Comparison of ENCODE assay signal across 10 cellular contexts in the genomic region with DNA sequence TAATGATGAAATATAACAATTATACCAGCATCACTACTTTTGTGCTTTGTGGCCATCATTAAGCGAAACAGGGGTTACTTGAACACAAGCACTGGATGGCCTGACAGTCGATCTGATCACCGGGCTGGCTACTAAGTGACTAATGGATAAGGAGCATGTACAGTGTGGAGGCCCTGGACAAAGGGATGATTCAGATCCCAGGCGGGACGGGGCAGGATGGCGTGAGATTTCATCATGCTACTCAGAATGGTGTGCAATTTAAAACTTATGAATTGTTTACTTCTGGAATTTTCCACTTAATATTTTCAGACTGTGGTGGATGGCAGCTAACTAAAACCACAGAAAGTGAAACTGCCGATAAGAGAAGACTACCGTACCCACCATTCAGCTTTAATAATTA. TPM values are rescaled to one million over a fixed set of nuclear protein-coding genes. Genes with fewer than 3 reads are reported as not detected.
DNase-seq lines count a peak whose midpoint lies in the region; ATAC-seq and TF ChIP-seq lines count a peak whose summit lies in the region.
"Had no signal": no experiment of that assay in that cellular context is flagged by ENCODE, and none has a peak within 500 bp of the region (broad histone marks: within the 10 kb centered on the region; RNA-seq: fewer than 3 reads in every experiment).

No MANE protein-coding gene starts in this region.

- H2BK5ac ChIP-seq in trophoblast cell (ENCODE audit: low read depth, low read length, poor library complexity) = no peak overlapping the region

- no peaks in the 10 kb centered on the region for H3K79me1 ChIP-seq in trophoblast cell (ENCODE audit: low read length)

- H3K4me3 ChIP-seq in RWPE2 (ENCODE audit: severe bottlenecking) = no peak overlapping the region
- no peak overlapping the region for H3K4me3 ChIP-seq in trophoblast cell (ENCODE audit: low read depth, low read length)

- H3K4me2 ChIP-seq in trophoblast cell (ENCODE audit: low read length) = no peak overlapping the region

- H4K91ac ChIP-seq in trophoblast cell (ENCODE audit: low read depth, low read length) = no peak overlapping the region

- no peak overlapping the region for H2AK5ac ChIP-seq in trophoblast cell (ENCODE audit: low read length)

- H3K18ac ChIP-seq in trophoblast cell (ENCODE audit: low read length) = no peak overlapping the region

- peaks cover 23% of the 10 kb centered on the region for H3K4me1 ChIP-seq in RWPE2 (ENCODE audit: insufficient read depth, poor library complexity, severe bottlenecking)
- no peaks in the 10 kb centered on the region for H3K4me1 ChIP-seq in trophoblast cell (ENCODE audit: control insufficient read depth in 1 of 2, insufficient read depth in 2 of 2, low read length in 2 of 2)

- H3K27ac ChIP-seq in RWPE2 (ENCODE audit: poor library complexity, severe bottlenecking) (peak overlapping the region; percentile 67), trophoblast cell (ENCODE audit: low read depth, low read length) (no peak overlapping the region)

- no peak overlapping the region for H2AFZ ChIP-seq in trophoblast cell (ENCODE audit: insufficient read depth, low read length, poor library complexity)

- H3K36me3 ChIP-seq in RWPE2 (ENCODE audit: low read depth) (no peaks in the 10 kb centered on the region), trophoblast cell (ENCODE audit: control insufficient read depth in 1 of 2, insufficient read depth in 2 of 2, low read length in 2 of 2) (no peaks in the 10 kb centered on the region)

- no peak overlapping the region for H3K23ac ChIP-seq in trophoblast cell (ENCODE audit: low read length)

- H3K4ac ChIP-seq in trophoblast cell (ENCODE audit: low read depth, low read length) = no peak overlapping the region

- H4K8ac ChIP-seq in trophoblast cell (ENCODE audit: low read depth, low read length) = no peak overlapping the region

- no peak for TF ChIP-seq POLR2A in erythroblast (IDR thresholded peaks at IDR 0.05; ENCODE audit: low read length)

- DNase-seq in GM03348 (ENCODE audit: low spot score) (peak; percentile 53), RWPE2 (ENCODE audit: low spot score) (peak; percentile 87), erythroblast (lab: John Stamatoyannopoulos, UW) (peak; percentile 24 to 71), trophoblast cell (peak; percentile 79 to 84), NCI-H446 treated with DMSO at 0.1 percent for 48 hours (lab: John Stamatoyannopoulos, UW) (no peak), KG1 (lab: John Stamatoyannopoulos, UW) (no peak), AML-193 (lab: John Stamatoyannopoulos, UW) (no peak)
- DNase-seq: activated naive CD8-positive, alpha-beta T cell treated with anti-CD3 and anti-CD28 coated beads for 36 hours; NCI-H524 treated with DMSO at 0.1 percent for 48 hours had no signal

- H2BK120ac ChIP-seq in trophoblast cell (ENCODE audit: insufficient read depth, low read length, poor library complexity) = no peak overlapping the region

- H3K9me3 ChIP-seq in RWPE2 (ENCODE audit: severe bottlenecking) (no peaks in the 10 kb centered on the region), trophoblast cell (ENCODE audit: insufficient read depth, low read depth, low read length) (no peaks in the 10 kb centered on the region)

- no peak overlapping the region for H4K12ac ChIP-seq in trophoblast cell (ENCODE audit: low read depth, low read length)

- no peak for TF ChIP-seq CTCF in RWPE2 (IDR thresholded peaks at IDR 0.05; ENCODE audit: poor library complexity, severe bottlenecking)

- no peak overlapping the region for H2BK12ac ChIP-seq in trophoblast cell (ENCODE audit: low read length)

- no peak overlapping the region for H3K9ac ChIP-seq in trophoblast cell (ENCODE audit: low read length)

- H3K27me3 ChIP-seq in RWPE2 (ENCODE audit: insufficient read depth, poor library complexity, severe bottlenecking) (no peaks in the 10 kb centered on the region), trophoblast cell (ENCODE audit: insufficient read depth, low read length) (peaks cover 3% of the 10 kb centered on the region)

- H3K14ac ChIP-seq in trophoblast cell (ENCODE audit: low read length) = no peak overlapping the region

- no peaks in the 10 kb centered on the region for H3K79me2 ChIP-seq in trophoblast cell (ENCODE audit: control insufficient read depth, insufficient read depth, low read length, poor library complexity)

- WGBS in trophoblast cell (ENCODE audit: extremely low coverage, insufficient coverage, insufficient read length) = no CpG with 5 or more reads among the region's 8 CpGs

- ATAC-seq in RWPE2 (ENCODE audit: low read depth) (peak; percentile 99), HG03025 (IDR thresholded peaks at IDR 0.05; ENCODE audit: low FRiP score, unreplicated experiment) (no peak)

RNA-seq across cellular contexts. Expression of gene CLIP4, which starts 7.0 kb away (rescaled TPM):
- polyA plus RNA-seq in trophoblast cell (2013) = 0.67 and 0.81 TPM in 2 replicates

RNA-seq across cellular contexts. Expression of gene PCARE, which starts 33.9 kb away (rescaled TPM):
- polyA plus RNA-seq in trophoblast cell (2013) = under 0.01 TPM in 1 of 2 replicates, not detected in the other

Comparison
In these comparisons a context has a peak if more than half of its experiments do, and no peak if none do; other contexts are left out.
1. DNase-seq: peak in GM03348 (single experiment), RWPE2 (single experiment), erythroblast (2 of 2) and trophoblast cell (2 of 2); none in NCI-H446 treated with DMSO at 0.1 percent for 48 hours (single experiment), KG1 (single experiment) and AML-193 (0 of 2).